ENCODE assay signal across 8 cellular contexts in the genomic region with DNA sequence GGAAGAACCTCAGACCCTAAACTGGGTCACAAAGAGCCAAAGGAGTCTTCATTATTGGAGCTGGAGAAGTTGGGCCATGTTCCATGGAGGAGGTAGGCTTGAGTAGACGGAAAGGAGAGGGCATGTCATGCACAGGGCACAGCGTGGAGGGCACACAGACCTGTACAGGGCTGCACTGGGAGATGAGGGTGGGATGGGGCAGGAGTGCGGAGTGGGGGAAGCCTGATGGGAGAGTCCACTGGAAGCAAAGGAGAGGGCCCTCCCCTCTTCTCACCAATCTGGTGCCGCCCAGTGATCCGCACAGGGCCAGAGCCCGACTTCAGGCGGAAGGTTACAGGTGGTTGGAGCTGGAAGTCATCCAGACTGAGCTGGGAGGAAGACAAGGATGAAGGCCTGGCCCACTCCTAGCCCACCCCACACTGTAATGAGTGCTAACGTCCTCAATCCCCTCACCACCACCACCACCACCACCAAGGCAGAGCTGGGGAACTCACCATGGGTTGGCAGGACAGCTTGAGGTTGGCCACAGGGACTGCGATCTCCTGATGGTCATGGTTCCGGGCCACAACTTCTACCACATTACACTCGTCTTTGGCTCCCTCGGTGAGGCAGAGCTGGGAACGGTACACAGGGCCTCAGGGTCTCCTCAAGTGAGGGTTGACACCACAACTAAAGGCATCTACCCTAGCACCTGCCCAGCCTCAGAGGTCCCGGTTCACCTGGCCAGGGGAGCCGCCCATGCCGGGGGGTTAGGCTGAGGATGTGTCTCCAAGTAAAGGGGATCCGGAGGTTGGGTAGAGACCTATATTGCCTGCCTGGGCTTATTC. TPM values are rescaled to one million over a fixed set of nuclear protein-coding genes. Genes with fewer than 3 reads are reported as not detected.
DNase-seq lines count a peak whose midpoint lies in the region; ATAC-seq and FAIRE-seq lines count a peak whose summit lies in the region.

No MANE protein-coding gene starts in this region.

- H3K9me3 ChIP-seq in iPS-18a (ENCODE audit: control insufficient read depth, low read depth, low read length) (no peaks in the 10 kb centered on the region), subcutaneous abdominal adipose tissue (ENCODE audit: control insufficient read depth in 5 of 5, low read length in 5 of 5) (no peaks in the 10 kb centered on the region)

- H3K36me3 ChIP-seq in iPS-18a (ENCODE audit: control insufficient read depth, low read depth, low read length) (peaks cover 28% of the 10 kb centered on the region), subcutaneous abdominal adipose tissue (ENCODE audit: control insufficient read depth in 5 of 5, insufficient read depth in 5 of 5, low read length in 5 of 5) (peaks cover 28 to 45% (median 33%) of the 10 kb centered on the region in 5 donors)

- no peaks in the 10 kb centered on the region for H3K9me3 Mint-ChIP-seq in activated T-cell treated with anti-CD3 and anti-CD28 coated beads, Interleukin-2, amount 50 U/mL, for 72 hours

- peak overlapping the region; percentile 99 to 100 for H3K4me3 Mint-ChIP-seq in activated T-cell treated with anti-CD3 and anti-CD28 coated beads, Interleukin-2, amount 50 U/mL, for 72 hours

- peaks cover 21% of the 10 kb centered on the region for H3K27me3 Mint-ChIP-seq in activated T-cell treated with anti-CD3 and anti-CD28 coated beads, Interleukin-2, amount 50 U/mL, for 72 hours (ENCODE audit: low read depth)

- H3K27me3 ChIP-seq in iPS-18a (ENCODE audit: control insufficient read depth, insufficient read depth, low read length) (peaks cover 38% of the 10 kb centered on the region), subcutaneous abdominal adipose tissue (ENCODE audit: control insufficient read depth in 5 of 5, insufficient read depth in 4 of 5, low read length in 5 of 5) (peaks cover 0 to 12% (median 6%) of the 10 kb centered on the region in 5 donors)

- ATAC-seq in activated T-cell treated with anti-CD3 and anti-CD28 coated beads, Interleukin-2, amount 50 U/mL, for 72 hours (replicated peaks in 1 of 2) = no peak

- H3K4me1 ChIP-seq in iPS-18a (ENCODE audit: control insufficient read depth, low read depth, low read length) = peaks cover 20% of the 10 kb centered on the region
- H3K4me1 ChIP-seq in subcutaneous abdominal adipose tissue (ENCODE audit: control insufficient read depth in 5 of 5, insufficient read depth in 5 of 5, low read length in 5 of 5) = peaks cover 3 to 50% (median 49%) of the 10 kb centered on the region in 5 donors

- H3K27ac Mint-ChIP-seq in activated T-cell treated with anti-CD3 and anti-CD28 coated beads, Interleukin-2, amount 50 U/mL, for 72 hours = peak overlapping the region; percentile 99

- peaks cover 63% of the 10 kb centered on the region for H3K4me1 Mint-ChIP-seq in activated T-cell treated with anti-CD3 and anti-CD28 coated beads, Interleukin-2, amount 50 U/mL, for 72 hours (ENCODE audit: low read depth)

- H3K27ac ChIP-seq in iPS-18a (ENCODE audit: low read length) (no peak overlapping the region), subcutaneous abdominal adipose tissue (ENCODE audit: low read depth, low read length) (no peak overlapping the region)

- peaks cover 6 to 11% of the 10 kb centered on the region in 2 donors for H3K36me3 Mint-ChIP-seq in activated T-cell treated with anti-CD3 and anti-CD28 coated beads, Interleukin-2, amount 50 U/mL, for 72 hours (ENCODE audit: insufficient read depth in 2 of 2)

- H3K9ac ChIP-seq in iPS-18a (ENCODE audit: low read length) = peak overlapping the region; percentile 87
- H3K9ac ChIP-seq in subcutaneous abdominal adipose tissue (ENCODE audit: low read length in 5 of 5) = peak overlapping the region in 3 of 5 donors; percentile 74 to 83 (median 76)

- H3K4me3 ChIP-seq in iPS-18a (ENCODE audit: low read length) (peak overlapping the region; percentile 85), subcutaneous abdominal adipose tissue (ENCODE audit: low read depth in 1 of 5, low read length in 5 of 5) (peak overlapping the region; percentile 54 to 78 (median 74))

- no peak for FAIRE-seq in RCC 7860 (lab: Jason Lieb, UNC)

- DNase-seq in NCI-H82 (lab: John Stamatoyannopoulos, UW) = peak; percentile 31
- no peak for DNase-seq in NCI-H82 treated with DMSO at 0.1 percent for 48 hours (lab: John Stamatoyannopoulos, UW; ENCODE audit: unreplicated experiment)
- no peak for DNase-seq in activated T-cell treated with anti-CD3 and anti-CD28 coated beads, Interleukin-2, amount 50 U/mL, for 72 hours
- DNase-seq in NCI-H774 (lab: John Stamatoyannopoulos, UW) = no peak
- DNase-seq in A172 (ENCODE audit: low spot score) = no peak
- DNase-seq in RCC 7860 (ENCODE audit: low spot score) = no peak

RNA-seq across cellular contexts. Expression of a gene that starts 1.0 kb away (rescaled TPM):
- total RNA-seq in activated T-cell treated with anti-CD3 and anti-CD28 coated beads, Interleukin-2, amount 50 U/mL, for 72 hours = 100 to 1,000 TPM in 1 of 2 donors, 10 to 100 TPM in 1; 94.5 to 113 TPM
- 65.5 and 96.9 TPM in 2 replicates for total RNA-seq in A172 (2014; rRNA removed; shearing (Covaris generic))

RNA-seq across cellular contexts. Expression of a gene that starts 6.3 kb away (rescaled TPM):
- total RNA-seq in activated T-cell treated with anti-CD3 and anti-CD28 coated beads, Interleukin-2, amount 50 U/mL, for 72 hours = under 1 TPM; 0.43 to 0.49 TPM
- total RNA-seq in A172 (2014; rRNA removed; shearing (Covaris generic)) = not detected in 2 replicates

RNA-seq across cellular contexts. Expression of a gene that starts 36.0 kb away (rescaled TPM):
- 100 to 1,000 TPM; 165 to 170 TPM for total RNA-seq in activated T-cell treated with anti-CD3 and anti-CD28 coated beads, Interleukin-2, amount 50 U/mL, for 72 hours
- 82.2 and 98.2 TPM in 2 replicates for total RNA-seq in A172 (2014; rRNA removed; shearing (Covaris generic))
